ENCODE assay signal across 31 cellular contexts in genomic region chr4:114758066-114758465, GRCh38.
"Had no signal": no experiment of that assay in that cellular context is flagged by ENCODE, and none has a peak within 500 bp of the region (broad histone marks: within the 10 kb centered on the region; RNA-seq: fewer than 3 reads in every experiment).

No MANE protein-coding gene starts in this region.

- H3K36me3 Mint-ChIP-seq: mesothelial cell of epicardium; naive B cell; natural killer cell; stimulated activated memory B cell treated with anti-CD40 and anti-IgM and Interleukin-4, amounts not matched to agents 10 μg/mL and 1 μg/mL and 100 μg/mL, for 72 hours had no signal

- H3K36me3 ChIP-seq: heart left ventricle, left lung, lower lobe of right lung, neutrophil, right atrium auricular region, right lobe of liver, suprapubic skin, thoracic aorta, tibial artery, upper lobe of right lung had no signal

- H3K4me1 Mint-ChIP-seq: naive B cell; natural killer cell; nephron progenitor cell; stimulated activated memory B cell treated with anti-CD40 and anti-IgM and Interleukin-4, amounts not matched to agents 10 μg/mL and 1 μg/mL and 100 μg/mL, for 72 hours; stimulated activated naive CD8-positive, alpha-beta T cell treated with anti-CD3 and anti-CD28 coated beads, Interleukin-15, amount 100 ng/mL, for 72 hours had no signal

- H3K9me3 ChIP-seq: heart left ventricle, left lung, lower lobe of right lung, neutrophil, right atrium auricular region, right lobe of liver, suprapubic skin, thoracic aorta, tibial artery, upper lobe of right lung had no signal

- H3K4me1 ChIP-seq: heart left ventricle, left lung, lower lobe of right lung, parathyroid adenoma, right atrium auricular region, right lobe of liver, suprapubic skin, tibial artery, upper lobe of right lung had no signal

- H2AFZ ChIP-seq: hepatocyte, parathyroid adenoma had no signal

- H3K27me3 ChIP-seq: hepatocyte, neutrophil, right atrium auricular region, right lobe of liver, suprapubic skin, tibial artery, upper lobe of right lung had no signal

- H3K9me3 Mint-ChIP-seq: mesothelial cell of epicardium; naive B cell; nephron progenitor cell; stimulated activated memory B cell treated with anti-CD40 and anti-IgM and Interleukin-4, amounts not matched to agents 10 μg/mL and 1 μg/mL and 100 μg/mL, for 72 hours; stimulated activated naive CD8-positive, alpha-beta T cell treated with anti-CD3 and anti-CD28 coated beads, Interleukin-15, amount 100 ng/mL, for 72 hours had no signal

- H3K9ac ChIP-seq: parathyroid adenoma had no signal

- H3K4me3 Mint-ChIP-seq: mesothelial cell of epicardium; naive B cell; natural killer cell; nephron progenitor cell; stimulated activated memory B cell treated with anti-CD40 and anti-IgM and Interleukin-4, amounts not matched to agents 10 μg/mL and 1 μg/mL and 100 μg/mL, for 72 hours; stimulated activated naive CD8-positive, alpha-beta T cell treated with anti-CD3 and anti-CD28 coated beads, Interleukin-15, amount 100 ng/mL, for 72 hours had no signal

- H3K27ac ChIP-seq: heart left ventricle, hepatocyte, left lung, lower lobe of right lung, neutrophil, parathyroid adenoma, right atrium auricular region, right lobe of liver, suprapubic skin, thoracic aorta, tibial artery, upper lobe of right lung had no signal

- H3K4me3 ChIP-seq: heart left ventricle, hepatocyte, left lung, lower lobe of right lung, right atrium auricular region, right lobe of liver, smooth muscle cell, suprapubic skin, thoracic aorta, tibial artery, upper lobe of right lung had no signal

- H3K27ac Mint-ChIP-seq: mesothelial cell of epicardium; naive B cell; natural killer cell; nephron progenitor cell; progenitor cell of endocrine pancreas; stimulated activated memory B cell treated with anti-CD40 and anti-IgM and Interleukin-4, amounts not matched to agents 10 μg/mL and 1 μg/mL and 100 μg/mL, for 72 hours; stimulated activated naive CD8-positive, alpha-beta T cell treated with anti-CD3 and anti-CD28 coated beads, Interleukin-15, amount 100 ng/mL, for 72 hours had no signal

- ATAC-seq: heart left ventricle; left cardiac atrium; left lung; lower lobe of right lung; natural killer cell; right lobe of liver; stimulated activated memory B cell treated with anti-CD40 and anti-IgM and Interleukin-4, amounts not matched to agents 10 μg/mL and 1 μg/mL and 100 μg/mL, for 72 hours; stimulated activated naive CD8-positive, alpha-beta T cell treated with anti-CD3 and anti-CD28 coated beads, Interleukin-15, amount 100 ng/mL, for 72 hours; upper lobe of right lung had no signal

- DNase-seq: heart left ventricle; kidney glomerular epithelial cell; left cardiac atrium; left lung; lower lobe of right lung; mammary epithelial cell; mesendoderm; naive B cell; natural killer cell; nephron progenitor cell; occipital lobe; right lobe of liver; stimulated activated CD4-positive, alpha-beta T cell treated with anti-CD3 and anti-CD28 coated beads, Interleukin-1b, Interleukin-23, amount 100 ng/mL, for 48 hours; stimulated activated CD4-positive, alpha-beta T cell treated with anti-CD3 and anti-CD28 coated beads, Interleukin-2, amount 100 ng/mL, for 48 hours; stimulated activated CD4-positive, alpha-beta T cell treated with anti-CD3 and anti-CD28 coated beads, Interleukin-4, amount 100 ng/mL, for 4 hours; stimulated activated CD8-positive, alpha-beta memory T cell treated with anti-CD3 and anti-CD28 coated beads, Interleukin-4, amount 100 ng/mL, for 48 hours; stimulated activated naive CD4-positive, alpha-beta T cell treated with Interleukin-2 at 50 U/mL for 16 hours; stimulated activated naive CD8-positive, alpha-beta T cell treated with anti-CD3 and anti-CD28 coated beads, Interleukin-15, amount 100 ng/mL, for 72 hours; tibial artery; trophoblast cell; upper lobe of right lung had no signal

- H3K27me3 Mint-ChIP-seq: progenitor cell of endocrine pancreas; stimulated activated memory B cell treated with anti-CD40 and anti-IgM and Interleukin-4, amounts not matched to agents 10 μg/mL and 1 μg/mL and 100 μg/mL, for 72 hours; stimulated activated naive CD8-positive, alpha-beta T cell treated with anti-CD3 and anti-CD28 coated beads, Interleukin-15, amount 100 ng/mL, for 72 hours had no signal
